15 cellular contexts compared by ENCODE assay signal in genomic region chr1:79501153-79501552, GRCh38.
"Had no signal": no experiment of that assay in that cellular context is flagged by ENCODE, and none has a peak within 500 bp of the region (broad histone marks: within the 10 kb centered on the region; RNA-seq: fewer than 3 reads in every experiment).

No MANE protein-coding gene starts in this region.

- H3K4me3 Mint-ChIP-seq: activated CD4-positive, alpha-beta T cell treated with anti-CD3 and anti-CD28 coated beads, Interleukin-2, amount 10 ng/mL, durations not matched to agents 24 days and 14 days; activated CD8-positive, alpha-beta T cell treated with anti-CD3 and anti-CD28 coated beads, Interleukin-2, amount 10 ng/mL, durations not matched to agents 7 days and 5 days; activated naive CD8-positive, alpha-beta T cell; activated T-cell treated with anti-CD3 and anti-CD28 coated beads, Interleukin-2, amount 50 U/mL, for 72 hours; neural crest cell; type B pancreatic cell had no signal

- DNase-seq: activated CD4-positive, alpha-beta T cell treated with anti-CD3 and anti-CD28 coated beads, Interleukin-2, amount 10 ng/mL, durations not matched to agents 24 days and 14 days; activated CD4-positive, CD25-positive, alpha-beta regulatory T cell; activated CD8-positive, alpha-beta memory T cell treated with anti-CD3 and anti-CD28 coated beads, Interleukin-2, amount 50 U/mL, for 48 hours; activated CD8-positive, alpha-beta T cell treated with anti-CD3 and anti-CD28 coated beads, Interleukin-2, amount 10 ng/mL, durations not matched to agents 7 days and 5 days; activated gamma-delta T cell; activated T-cell treated with anti-CD3 and anti-CD28 coated beads, Interleukin-2, amount 50 U/mL, for 72 hours; anterior cingulate cortex; islet precursor cell; midbrain; stimulated activated CD4-positive, alpha-beta T cell treated with anti-CD3 and anti-CD28 coated beads, Interleukin-4, amount 100 ng/mL, for 24 hours; stimulated activated naive CD4-positive, alpha-beta T cell treated with Interleukin-2 at 50 U/mL for 16 hours had no signal

- H3K9me3 Mint-ChIP-seq: activated CD4-positive, alpha-beta T cell treated with anti-CD3 and anti-CD28 coated beads, Interleukin-2, amount 10 ng/mL, durations not matched to agents 24 days and 14 days; activated T-cell treated with anti-CD3 and anti-CD28 coated beads, Interleukin-2, amount 50 U/mL, for 72 hours; type B pancreatic cell had no signal

- H3K4me3 ChIP-seq: skin epidermis had no signal

- H3K27ac Mint-ChIP-seq: activated CD4-positive, alpha-beta T cell treated with anti-CD3 and anti-CD28 coated beads, Interleukin-2, amount 10 ng/mL, durations not matched to agents 24 days and 14 days; activated CD8-positive, alpha-beta T cell treated with anti-CD3 and anti-CD28 coated beads, Interleukin-2, amount 10 ng/mL, durations not matched to agents 7 days and 5 days; activated naive CD8-positive, alpha-beta T cell; activated T-cell treated with anti-CD3 and anti-CD28 coated beads, Interleukin-2, amount 50 U/mL, for 72 hours; type B pancreatic cell had no signal

- H3K27me3 Mint-ChIP-seq: activated CD4-positive, alpha-beta T cell treated with anti-CD3 and anti-CD28 coated beads, Interleukin-2, amount 10 ng/mL, durations not matched to agents 24 days and 14 days; activated naive CD8-positive, alpha-beta T cell; type B pancreatic cell had no signal

- H3K36me3 Mint-ChIP-seq: activated naive CD8-positive, alpha-beta T cell; type B pancreatic cell had no signal

- H3K4me1 Mint-ChIP-seq: activated CD4-positive, alpha-beta T cell treated with anti-CD3 and anti-CD28 coated beads, Interleukin-2, amount 10 ng/mL, durations not matched to agents 24 days and 14 days had no signal
